In the genomic region with DNA sequence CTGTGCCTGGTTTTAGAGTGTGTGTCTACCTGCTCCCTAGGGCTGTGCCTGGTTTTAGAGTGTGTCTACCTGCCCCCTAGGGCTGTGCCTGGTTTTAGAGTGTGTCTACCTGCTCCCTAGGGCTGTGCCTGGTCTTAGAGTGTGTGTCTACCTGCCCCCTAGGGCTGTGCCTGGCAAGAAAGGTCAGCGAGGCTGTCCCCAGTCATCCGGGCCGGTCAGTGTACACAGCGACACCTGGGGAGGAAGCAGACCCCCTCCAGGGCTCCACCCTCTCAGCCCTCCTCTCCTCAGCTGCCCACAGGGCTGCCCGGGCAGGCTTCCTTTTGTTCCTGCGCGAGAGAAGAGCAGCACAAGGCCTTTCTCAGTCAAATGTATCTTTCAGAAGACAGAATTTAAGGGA, we compare ENCODE assay signal across 13 cellular contexts. TPM values are rescaled to one million over a fixed set of nuclear protein-coding genes. Genes with fewer than 3 reads are reported as not detected.
DNase-seq lines count a peak whose midpoint lies in the region; ATAC-seq and TF ChIP-seq lines count a peak whose summit lies in the region.
"Had no signal": no experiment of that assay in that cellular context is flagged by ENCODE, and none has a peak within 500 bp of the region (broad histone marks: within the 10 kb centered on the region; RNA-seq: fewer than 3 reads in every experiment).

No MANE protein-coding gene starts in this region.

- H4K20me1 ChIP-seq in HCT116 (ENCODE audit: insufficient read depth) = peaks cover 2% of the 10 kb centered on the region; the same call in 1 of the 2 replicates
- peaks cover 3% of the 10 kb centered on the region for H4K20me1 ChIP-seq in hepatocyte (ENCODE audit: insufficient read depth, poor library complexity, severe bottlenecking)

- ATAC-seq in HCT116 = no peak
- no peak for ATAC-seq in GM19023 (IDR thresholded peaks at IDR 0.05; ENCODE audit: unreplicated experiment)
- no peak for ATAC-seq in HG02571 (IDR thresholded peaks at IDR 0.05; ENCODE audit: unreplicated experiment)
- ATAC-seq: stimulated activated naive B cell treated with anti-CD40 and anti-IgM and Interleukin-4, amounts not matched to agents 10 μg/mL and 1 μg/mL and 100 μg/mL, for 72 hours had no signal

- peaks cover 31 to 69% of the 10 kb centered on the region in 2 experiments for H3K4me1 ChIP-seq in HCT116 (ENCODE audit: control insufficient read depth in 1 of 2, insufficient read depth in 2 of 2, low read length in 2 of 2)
- peaks cover 61% of the 10 kb centered on the region for H3K4me1 ChIP-seq in hepatocyte (ENCODE audit: insufficient read depth)
- no peaks in the 10 kb centered on the region for H3K4me1 ChIP-seq in rectal smooth muscle tissue (ENCODE audit: control insufficient read depth, insufficient read depth, low read length)

- RAD21 ChIA-PET in HCT116 (lab: Charles Lee; ENCODE audit: low non-redundant PET in 1 of 2, low total read pairs in 2 of 2, uncharacterized antibody in 2 of 2, unreplicated experiment in 2 of 2) = no interaction called here

- H2AFZ ChIP-seq in HCT116 (ENCODE audit: low read depth, low read length, poor library complexity, severe bottlenecking) = no peak overlapping the region
- H2AFZ ChIP-seq in hepatocyte = no peak overlapping the region

- H3K9ac ChIP-seq in HCT116 (ENCODE audit: low read length) = no peak overlapping the region
- H3K9ac ChIP-seq in rectal smooth muscle tissue (ENCODE audit: low read length) = peak overlapping the region; percentile 36
- H3K9ac ChIP-seq: BLaER1 treated with 17β-estradiol and CSF1 and Interleukin-3, amounts not matched to agents 10 nM and 100 nM; KMS-11 had no signal

- CTCF ChIA-PET in HCT116 (lab: Charles Lee) = no interaction called here

- no peak for TF ChIP-seq RAD21 in HCT116 (IDR thresholded peaks at IDR 0.05; ENCODE audit: low read depth)

- H3K27ac ChIP-seq in HCT116 (ENCODE audit: low read depth, low read length) (peak overlapping the region; percentile 14; the same call in 1 of the 2 replicates), WERI-Rb-1 (no peak overlapping the region), hepatocyte (peak overlapping the region; percentile 20), rectal smooth muscle tissue (ENCODE audit: low read depth, low read length) (peak overlapping the region; percentile 28)
- H3K27ac ChIP-seq: BLaER1 treated with 17β-estradiol and CSF1 and Interleukin-3, amounts not matched to agents 10 nM and 100 nM; KMS-11 had no signal

- peaks cover 17% of the 10 kb centered on the region for H3K79me2 ChIP-seq in HCT116 (ENCODE audit: insufficient read depth, low read length)
- H3K79me2 ChIP-seq in hepatocyte = peaks cover 9% of the 10 kb centered on the region

- no peaks in the 10 kb centered on the region for H3K27me3 ChIP-seq in HCT116 (ENCODE audit: insufficient read depth, low read length)
- peaks cover 2% of the 10 kb centered on the region for H3K27me3 ChIP-seq in WERI-Rb-1 (ENCODE audit: insufficient read depth, low read depth, severe bottlenecking)
- no peaks in the 10 kb centered on the region for H3K27me3 ChIP-seq in hepatocyte
- peaks cover 26% of the 10 kb centered on the region for H3K27me3 ChIP-seq in rectal smooth muscle tissue (ENCODE audit: control insufficient read depth, insufficient read depth, low read length)

- H3K4me3 ChIP-seq in HCT116 (replicated peaks in 1 of 2; ENCODE audit: low read depth in 1 of 2, low read length in 2 of 2) (no peak overlapping the region), WERI-Rb-1 (ENCODE audit: low read depth, low read length) (no peak overlapping the region), hepatocyte (no peak overlapping the region), rectal smooth muscle tissue (ENCODE audit: low read length) (peak overlapping the region; percentile 31)
- H3K4me3 ChIP-seq: BLaER1 treated with 17β-estradiol and CSF1 and Interleukin-3, amounts not matched to agents 10 nM and 100 nM had no signal

- intact Hi-C loops in HCT116 (cut with micrococcal nuclease) = no loop called here

- H3K4me2 ChIP-seq in HCT116 (ENCODE audit: low read length) = no peak overlapping the region
- H3K4me2 ChIP-seq in hepatocyte = no peak overlapping the region
- H3K4me2 ChIP-seq: KMS-11 had no signal

- 56% methylated on average over 7 of the region's 7 CpGs for WGBS in hepatocyte (ENCODE audit: low lambda C conversion rate, missing lambda C conversion rate)

- H3K36me3 ChIP-seq in HCT116 (ENCODE audit: control insufficient read depth in 1 of 2, insufficient read depth in 2 of 2, low read length in 2 of 2) (no peaks in the 10 kb centered on the region), WERI-Rb-1 (peaks cover 10% of the 10 kb centered on the region), hepatocyte (replicated peaks; ENCODE audit: insufficient read depth, low read depth) (no peaks in the 10 kb centered on the region), rectal smooth muscle tissue (ENCODE audit: control insufficient read depth, insufficient read depth, low read length) (no peaks in the 10 kb centered on the region)
- H3K36me3 ChIP-seq: BLaER1 treated with 17β-estradiol and CSF1 and Interleukin-3, amounts not matched to agents 10 nM and 100 nM had no signal

- H3K9me2 ChIP-seq in HCT116 (ENCODE audit: insufficient read depth) (no peaks in the 10 kb centered on the region), hepatocyte (replicated peaks; ENCODE audit: insufficient read depth) (no peaks in the 10 kb centered on the region)

- no peak for TF ChIP-seq POLR2A in HCT116 (IDR thresholded peaks at IDR 0.05; ENCODE audit: borderline replicate concordance, extremely low read depth, insufficient read depth, insufficient read length)

- POLR2A ChIA-PET in HCT116 (lab: Charles Lee) = interaction anchor here (1.0 kb wide), 1 partner anchor 11 kb away, joined by 3 read pairs; no protein-coding TSS in a partner anchor

- H3K9me3 ChIP-seq in HCT116 (ENCODE audit: control insufficient read depth in 1 of 2, insufficient read depth in 1 of 2, low read depth in 1 of 2, low read length in 2 of 2) (no peaks in the 10 kb centered on the region), WERI-Rb-1 (ENCODE audit: severe bottlenecking) (no peaks in the 10 kb centered on the region), hepatocyte (ENCODE audit: low read depth) (no peaks in the 10 kb centered on the region)

- DNase-seq in HCT116 (ENCODE audit: low read depth, low spot score) (no peak), WERI-Rb-1 (peak; percentile 13), hepatocyte (ENCODE audit: low spot score) (no peak), pons (ENCODE audit: low spot score) (no peak), NCI-H2227 treated with DMSO at 0.1 percent for 48 hours (lab: John Stamatoyannopoulos, UW) (no peak)
- DNase-seq: kidney glomerular epithelial cell; NCI-H2171; stimulated activated naive B cell treated with anti-CD40 and anti-IgM and Interleukin-4, amounts not matched to agents 10 μg/mL and 1 μg/mL and 100 μg/mL, for 72 hours had no signal

- no peak for TF ChIP-seq CTCF in HCT116 (IDR thresholded peaks at IDR 0.05 in 2 of 3, conservative IDR thresholded peaks at IDR 0.05 in 1 of 3; ENCODE audit: borderline replicate concordance in 1 of 3, insufficient read depth in 1 of 3, low read depth in 2 of 3, low read length in 2 of 3)
- 0 out of 2 replicates have a peak, but pooled peaks have one; percentile 3 for TF ChIP-seq CTCF in WERI-Rb-1 (IDR thresholded peaks at IDR 0.05; ENCODE audit: low read depth, low read length)
- no peak for TF ChIP-seq CTCF in hepatocyte (IDR thresholded peaks at IDR 0.05; ENCODE audit: poor library complexity)

- BruUV-seq in HCT116 (replicated peaks; lab: Mats Ljungman, UMichigan) = no TSS peak

TF ChIP-seq in HCT116, 20 proteins besides CTCF, POLR2A, EP300 and RAD21:
- no peak for TF ChIP-seq SP1 (IDR thresholded peaks at IDR 0.05; ENCODE audit: low read depth)

RNA-seq across cellular contexts. Expression of a gene that starts 4.1 kb away (rescaled TPM):
- total RNA-seq in HCT116 (2021; ENCODE audit: unreplicated experiment) (22.2 TPM), hepatocyte (5.3 and 8.2 TPM in 2 replicates)
- polyA plus RNA-seq in HCT116 (2012) = 5.9 and 7.2 TPM in 2 replicates
- 13.1 and 18.7 TPM in 2 replicates for polyA plus RNA-seq in hepatocyte

RNA-seq across cellular contexts. Expression of a gene that starts 20.4 kb away (rescaled TPM):
- total RNA-seq in HCT116 (2021; ENCODE audit: unreplicated experiment) = 34.0 TPM
- polyA plus RNA-seq in HCT116 (2012) = 21.6 and 22.8 TPM in 2 replicates
- 13.7 and 14.4 TPM in 2 replicates for total RNA-seq in hepatocyte
- polyA plus RNA-seq in hepatocyte = 8.0 and 10.1 TPM in 2 replicates

RNA-seq across cellular contexts. Expression of a gene that starts 42.8 kb away (rescaled TPM):
- total RNA-seq in HCT116 (2021; ENCODE audit: unreplicated experiment) = 86.4 TPM
- polyA plus RNA-seq in HCT116 (2012) = 85.5 and 92.1 TPM in 2 replicates
- total RNA-seq in hepatocyte = 36.4 and 41.4 TPM in 2 replicates
- 61.1 and 63.5 TPM in 2 replicates for polyA plus RNA-seq in hepatocyte

RNA-seq across cellular contexts. Expression of a gene that starts 46.9 kb away (rescaled TPM):
- total RNA-seq in HCT116 (2021; ENCODE audit: unreplicated experiment) = not detected
- polyA plus RNA-seq in HCT116 (2012) = 0.40 TPM in 2 replicates
- not detected in 2 replicates for total RNA-seq in hepatocyte
- polyA plus RNA-seq in hepatocyte = 1.5 and 2.5 TPM in 2 replicates

RNA-seq across cellular contexts. Expression of a gene that starts 56.9 kb away (rescaled TPM):
- 502 TPM for total RNA-seq in HCT116 (2021; ENCODE audit: unreplicated experiment)
- 824 and 914 TPM in 2 replicates for polyA plus RNA-seq in HCT116 (2012)
- 309 and 313 TPM in 2 replicates for total RNA-seq in hepatocyte
- polyA plus RNA-seq in hepatocyte = 388 and 446 TPM in 2 replicates
